Comparison of ENCODE assay signal across 8 cellular contexts in the genomic region with DNA sequence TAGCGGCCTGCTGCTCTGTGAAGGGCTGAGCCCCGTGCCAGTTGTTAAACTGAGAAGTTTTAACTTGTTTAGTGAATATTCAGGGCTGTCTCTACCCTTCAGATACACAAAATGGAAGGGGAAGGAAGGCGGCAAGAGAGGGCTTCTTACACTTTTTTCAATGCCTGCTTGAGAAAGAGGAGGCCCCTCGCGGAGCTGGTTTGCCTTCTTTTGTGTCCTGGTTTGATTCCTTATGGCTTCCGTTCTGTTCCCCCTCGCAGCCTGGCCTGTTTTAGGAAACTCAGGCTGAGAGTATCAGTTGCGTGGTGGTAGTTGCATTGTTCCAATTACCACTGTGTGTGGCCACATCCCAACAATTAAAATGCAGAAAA. TPM values are rescaled to one million over a fixed set of nuclear protein-coding genes. Genes with fewer than 3 reads are reported as not detected.
DNase-seq lines count a peak whose midpoint lies in the region; ATAC-seq and TF ChIP-seq lines count a peak whose summit lies in the region.

No MANE protein-coding gene starts in this region.

- H3K4me1 ChIP-seq in BE2C: no peaks in the 10 kb centered on the region; the same call in 1 of the 2 replicates

- H3K27me3 ChIP-seq in BE2C: no peaks in the 10 kb centered on the region

- H3K4me3 ChIP-seq in BE2C (ENCODE audit: low read depth, low read length): peak overlapping the region; percentile 88

- H3K4me3 Mint-ChIP-seq in chondrocyte (ENCODE audit: unreplicated experiment): peak overlapping the region; percentile 86
- peak overlapping the region; percentile 94 for H3K4me3 Mint-ChIP-seq in mesothelial cell of epicardium

- H3K27me3 Mint-ChIP-seq in chondrocyte (ENCODE audit: low read depth): no peaks in the 10 kb centered on the region
- H3K27me3 Mint-ChIP-seq in mesothelial cell of epicardium (ENCODE audit: low read depth): no peaks in the 10 kb centered on the region

- H3K36me3 ChIP-seq in BE2C (peaks cover 8% of the 10 kb centered on the region), KOPT-K1 (ENCODE audit: insufficient read depth, low read length) (peaks cover 27% of the 10 kb centered on the region)

- H3K4me1 Mint-ChIP-seq in chondrocyte (ENCODE audit: low read depth) (peaks cover 36% of the 10 kb centered on the region), mesothelial cell of epicardium (peaks cover 31% of the 10 kb centered on the region)

- H3K9me3 ChIP-seq in BE2C: no peaks in the 10 kb centered on the region
- no peaks in the 10 kb centered on the region for H3K9me3 ChIP-seq in KOPT-K1 (ENCODE audit: insufficient read depth, low read length, poor library complexity, severe bottlenecking)

- DNase-seq in BE2C: no peak
- DNase-seq in chondrocyte (ENCODE audit: low spot score): no peak
- no peak for DNase-seq in mesothelial cell of epicardium (ENCODE audit: low spot score in 2 of 2, unreplicated experiment in 2 of 2)
- DNase-seq in NCI-H2029 (lab: John Stamatoyannopoulos, UW): no peak
- DNase-seq in NK-92 treated with Interleukin-12 subunit alpha and Interleukin-12 subunit beta, amount 100 ng/mL, for 24 hours (lab: John Stamatoyannopoulos, UW): no peak
- DNase-seq in cerebellar cortex (ENCODE audit: low spot score): no peak

- H3K9me3 Mint-ChIP-seq in chondrocyte (ENCODE audit: low read depth) (no peaks in the 10 kb centered on the region), mesothelial cell of epicardium (no peaks in the 10 kb centered on the region)

- H3K36me3 Mint-ChIP-seq in chondrocyte (ENCODE audit: low read depth): peaks cover 6% of the 10 kb centered on the region
- peaks cover 16% of the 10 kb centered on the region for H3K36me3 Mint-ChIP-seq in mesothelial cell of epicardium

- H3K27ac Mint-ChIP-seq in chondrocyte (ENCODE audit: unreplicated experiment): peak overlapping the region; percentile 90
- peak overlapping the region; percentile 98 for H3K27ac Mint-ChIP-seq in mesothelial cell of epicardium

- no peak for ATAC-seq in HG03025 (IDR thresholded peaks at IDR 0.05; ENCODE audit: low FRiP score, unreplicated experiment)

- H3K27ac ChIP-seq in KOPT-K1 (ENCODE audit: low read depth, low read length, poor library complexity, severe bottlenecking): peak overlapping the region; percentile 87

- TF ChIP-seq CTCF in BE2C (IDR thresholded peaks at IDR 0.05; ENCODE audit: low read depth, low read length) (no peak), chondrocyte (IDR thresholded peaks at IDR 0.05) (no peak), mesothelial cell of epicardium (IDR thresholded peaks at IDR 0.05; ENCODE audit: unreplicated experiment) (no peak)

RNA-seq across cellular contexts. Expression of gene FAM53C, which starts 1.0 kb away (rescaled TPM):
- polyA plus RNA-seq in BE2C (2012; ENCODE audit: insufficient read depth, insufficient read length, low read depth): 40.1 TPM
- total RNA-seq in chondrocyte (34.3 to 34.8 TPM (median 34.7 TPM) in 3 replicates), mesothelial cell of epicardium (52.1 to 53.6 TPM (median 52.9 TPM) in 3 replicates)

RNA-seq across cellular contexts. Expression of gene CDC25C, which starts 7.5 kb away (rescaled TPM):
- polyA plus RNA-seq in BE2C (2012; ENCODE audit: insufficient read depth, insufficient read length, low read depth): 1.4 TPM
- total RNA-seq in chondrocyte: 1.2 to 1.6 TPM (median 1.6 TPM) in 3 replicates
- total RNA-seq in mesothelial cell of epicardium: 6.7 to 6.8 TPM (median 6.7 TPM) in 3 replicates

RNA-seq across cellular contexts. Expression of gene KDM3B, which starts 13.4 kb away (rescaled TPM):
- polyA plus RNA-seq in BE2C (2012; ENCODE audit: insufficient read depth, insufficient read length, low read depth): 41.7 TPM
- total RNA-seq in chondrocyte (37.6 to 51.5 TPM (median 39.1 TPM) in 3 replicates), mesothelial cell of epicardium (94.0 to 96.6 TPM (median 96.1 TPM) in 3 replicates)
